23 cellular contexts compared by ENCODE assay signal in genomic region chrX:136344321-136344720, GRCh38. TPM values are rescaled to one million over a fixed set of nuclear protein-coding genes. Genes with fewer than 3 reads are reported as not detected.
A peak's percentile ranks its signal among the peaks of the same experiment; 100 is the strongest.
DNase-seq lines count a peak whose midpoint lies in the region; ATAC-seq, FAIRE-seq and TF ChIP-seq lines count a peak whose summit lies in the region.
"Had no signal": no experiment of that assay in that cellular context is flagged by ENCODE, and none has a peak within 500 bp of the region (broad histone marks: within the 10 kb centered on the region; RNA-seq: fewer than 3 reads in every experiment).

No MANE protein-coding gene starts in this region.

- POLR2A ChIA-PET in PC-3 (lab: Charles Lee; ENCODE audit: unreplicated experiment) (no interaction called here), RWPE1 (lab: Yijun Ruan, JAX; ENCODE audit: low non-redundant PET) (no interaction called here)

- no peak overlapping the region for H2AFZ ChIP-seq in PC-3 (ENCODE audit: low read length)

- no TSS peak for BruUV-seq in PC-3 (replicated peaks; lab: Mats Ljungman, UMichigan)

- no peaks in the 10 kb centered on the region for H3K9me3 ChIP-seq in PC-3 (ENCODE audit: low read length)

- no peaks in the 10 kb centered on the region for H3F3A ChIP-seq in PC-3 (ENCODE audit: low read length, unreplicated experiment)

- no peaks in the 10 kb centered on the region for H3K79me2 ChIP-seq in PC-3 (ENCODE audit: low read length)

- no peaks in the 10 kb centered on the region for H3K27me3 ChIP-seq in PC-3 (ENCODE audit: low read length)
- no peaks in the 10 kb centered on the region for H3K27me3 ChIP-seq in bronchial epithelial cell (ENCODE audit: control insufficient read depth, insufficient read depth, low read length)
- no peaks in the 10 kb centered on the region for H3K27me3 ChIP-seq in H7 (ENCODE audit: control insufficient read depth, insufficient read depth, low read length)

- no peak overlapping the region for H3K9ac ChIP-seq in PC-3 (ENCODE audit: low read length)

- no peaks in the 10 kb centered on the region for H3K36me3 ChIP-seq in PC-3 (ENCODE audit: low read depth, low read length)
- H3K36me3 ChIP-seq in bronchial epithelial cell (ENCODE audit: control insufficient read depth, insufficient read depth, low read length), result no peaks in the 10 kb centered on the region
- no peaks in the 10 kb centered on the region for H3K36me3 ChIP-seq in H7 (replicated peaks; ENCODE audit: control insufficient read depth, insufficient read depth, low read length)

- no peak overlapping the region for H3K4me3 ChIP-seq in PC-3 (ENCODE audit: low read length)
- H3K4me3 ChIP-seq in bronchial epithelial cell (ENCODE audit: low read depth, low read length), result no peak overlapping the region
- no peak overlapping the region for H3K4me3 ChIP-seq in H7 (ENCODE audit: insufficient read depth, low read depth, low read length)

- no peaks in the 10 kb centered on the region for H4K20me1 ChIP-seq in PC-3 (ENCODE audit: low read length)

- TF ChIP-seq CTCF in PC-3 (conservative IDR thresholded peaks at IDR 0.05; ENCODE audit: low read depth, low read length) (no peak), RWPE1 (conservative IDR thresholded peaks at IDR 0.05; ENCODE audit: low read depth) (no peak), bronchial epithelial cell (IDR thresholded peaks at IDR 0.05; ENCODE audit: insufficient read depth, low read length, severe bottlenecking) (no peak)

- CTCF ChIA-PET in PC-3 (lab: Charles Lee) (no interaction called here), RWPE1 (lab: Yijun Ruan, JAX) (interaction anchor here (0.8 kb wide), 1 partner anchor 176 kb away, joined by 3 read pairs; no protein-coding TSS in a partner anchor)

- no peak for ATAC-seq in PC-3
- no peak for ATAC-seq in HG02588 (IDR thresholded peaks at IDR 0.05; ENCODE audit: unreplicated experiment)
- ATAC-seq: HCT116 had no signal

- no peak overlapping the region for H3K27ac ChIP-seq in PC-3 (ENCODE audit: low read length)
- H3K27ac ChIP-seq in RWPE1, result no peak overlapping the region

- intact Hi-C loops in PC-3 (cut with micrococcal nuclease), result no loop called here

- H3K4me1 ChIP-seq in PC-3 (ENCODE audit: insufficient read depth, low read length), result peaks cover 14% of the 10 kb centered on the region; the same call in 1 of the 2 replicates

- no peak overlapping the region for H3K4me2 ChIP-seq in PC-3 (ENCODE audit: low read length)

- DNase-seq in PC-3 (peak; percentile 27), RWPE1 (ENCODE audit: low spot score) (peak; percentile 7), bronchial epithelial cell (ENCODE audit: low read depth) (peak; percentile 50), renal cortical epithelial cell (ENCODE audit: low read depth) (peak; percentile 2), H7 (no peak), NCI-H524 (lab: John Stamatoyannopoulos, UW) (no peak)
- DNase-seq in activated CD4-positive, CD25-positive, alpha-beta regulatory T cell (lab: John Stamatoyannopoulos, UW), result no peak
- DNase-seq: C1 segment of cervical spinal cord; Calu3; CD4-positive, alpha-beta memory T cell; COR-L47; DMS53; DMS79 treated with DMSO at 0.1 percent for 48 hours; GF-D8; GOT3 had no signal

- no peaks in the 10 kb centered on the region for H3K9me2 ChIP-seq in PC-3 (replicated peaks; ENCODE audit: low read length)

- no peak for FAIRE-seq in bronchial epithelial cell (lab: Jason Lieb, UNC)
- FAIRE-seq: GM12891, H54 had no signal

RNA-seq across cellular contexts. Expression of gene ADGRG4, which starts 43.6 kb away (rescaled TPM):
- total RNA-seq in PC-3 (2014; rRNA removed), result not detected in 2 replicates
- not detected in 2 replicates for total RNA-seq in bronchial epithelial cell
- under 0.01 TPM in 1 of 2 replicates, not detected in the other for total RNA-seq in renal cortical epithelial cell
- not detected in 2 replicates for total RNA-seq in H7 (2014; rRNA removed; shearing (Covaris generic))
- total RNA-seq: A172; A673; Calu3; CD4-positive, alpha-beta memory T cell; Daoy; G401 had no signal

Comparison
In these comparisons a context has a peak if more than half of its experiments do, and no peak if none do; other contexts are left out.
1. DNase-seq: peak in PC-3 (single experiment), RWPE1 (single experiment), bronchial epithelial cell (single experiment) and renal cortical epithelial cell (single experiment); none in activated CD4-positive, CD25-positive, alpha-beta regulatory T cell (0 of 4), H7 (single experiment) and NCI-H524 (0 of 2).